In genomic region chr5:126777257-126777973, GRCh38 we compare ENCODE assay signal across 8 cellular contexts. TPM values are rescaled to one million over a fixed set of nuclear protein-coding genes. Genes with fewer than 3 reads are reported as not detected.
DNase-seq lines count a peak whose midpoint lies in the region; TF ChIP-seq lines count a peak whose summit lies in the region.

No MANE protein-coding gene starts in this region.

- H3K36me3 ChIP-seq in hepatocyte (replicated peaks; ENCODE audit: insufficient read depth, low read depth) (no peaks in the 10 kb centered on the region), rectal smooth muscle tissue (ENCODE audit: control insufficient read depth, insufficient read depth, low read length) (no peaks in the 10 kb centered on the region)

- no peaks in the 10 kb centered on the region for H4K20me1 ChIP-seq in hepatocyte (ENCODE audit: insufficient read depth, poor library complexity, severe bottlenecking)

- H3K4me1 ChIP-seq in hepatocyte (ENCODE audit: insufficient read depth), result no peaks in the 10 kb centered on the region
- H3K4me1 ChIP-seq in rectal smooth muscle tissue (ENCODE audit: control insufficient read depth, insufficient read depth, low read length), result peaks cover 4% of the 10 kb centered on the region

- DNase-seq in AG08395 (ENCODE audit: low spot score) (peak; percentile 26), HK-2 (ENCODE audit: unreplicated experiment) (peak; percentile 44), T-helper 1 cell (peak; percentile 17 to 83 (median 46)), anterior cingulate cortex (lab: John Stamatoyannopoulos, UW) (peak in 52 of 58 donors; percentile 12 to 78 (median 54)), hepatocyte (ENCODE audit: low spot score) (peak; percentile 76), KG1 (lab: John Stamatoyannopoulos, UW) (no peak)

- H3K9me2 ChIP-seq in hepatocyte (replicated peaks; ENCODE audit: insufficient read depth), result no peaks in the 10 kb centered on the region

- H3K27ac ChIP-seq in hepatocyte, result peak overlapping the region; percentile 92
- H3K27ac ChIP-seq in rectal smooth muscle tissue (ENCODE audit: low read depth, low read length), result peak overlapping the region; percentile 63

- H3K4me2 ChIP-seq in hepatocyte, result peak overlapping the region; percentile 96

- peak; percentile 45 for TF ChIP-seq POLR2A in GM18526 (IDR thresholded peaks at IDR 0.05; ENCODE audit: extremely low read depth, insufficient read length)

- peak overlapping the region; percentile 83 for H3K9ac ChIP-seq in rectal smooth muscle tissue (ENCODE audit: low read length)

- WGBS in hepatocyte (ENCODE audit: low lambda C conversion rate, missing lambda C conversion rate), result under 1% methylated on average over 75 of the region's 93 CpGs

- H3K79me2 ChIP-seq in hepatocyte, result peaks cover 38% of the 10 kb centered on the region

- peak overlapping the region; percentile 72 for H2AFZ ChIP-seq in hepatocyte

- peak overlapping the region; percentile 99 for H3K4me3 ChIP-seq in hepatocyte
- H3K4me3 ChIP-seq in rectal smooth muscle tissue (ENCODE audit: low read length), result peak overlapping the region; percentile 91

- TF ChIP-seq CTCF in hepatocyte (IDR thresholded peaks at IDR 0.05; ENCODE audit: poor library complexity), result peak; percentile 19

- H3K27me3 ChIP-seq in hepatocyte (no peaks in the 10 kb centered on the region), rectal smooth muscle tissue (ENCODE audit: control insufficient read depth, insufficient read depth, low read length) (no peaks in the 10 kb centered on the region)

- no peaks in the 10 kb centered on the region for H3K9me3 ChIP-seq in hepatocyte (ENCODE audit: low read depth)

RNA-seq across cellular contexts. Expression of gene LMNB1, which starts 0.5 kb away (rescaled TPM):
- total RNA-seq in hepatocyte, result 20.5 and 30.8 TPM in 2 replicates
- polyA plus RNA-seq in hepatocyte, result 7.5 and 12.9 TPM in 2 replicates
